1 cellular context compared by ENCODE assay signal in genomic region chr3:135560847-135561246, GRCh38.
TF ChIP-seq lines count a peak whose summit lies in the region.

No MANE protein-coding gene starts in this region.

TF ChIP-seq in GM12878, 131 proteins besides CTCF, POLR2A, EP300 and RAD21 (continued from another document):
- TF ChIP-seq PRDM15 (CRISPR knock-in tag; IDR thresholded peaks at IDR 0.05) = no peak
- TF ChIP-seq ZBED1 (IDR thresholded peaks at IDR 0.05; ENCODE audit: borderline replicate concordance) = no peak
- no peak for TF ChIP-seq ATF7 (IDR thresholded peaks at IDR 0.05; ENCODE audit: low read depth)
- TF ChIP-seq NBN (IDR thresholded peaks at IDR 0.05) = no peak
- no peak for TF ChIP-seq KAT2A (conservative IDR thresholded peaks at IDR 0.05; ENCODE audit: control insufficient read depth, low read depth, low read length)
- no peak for TF ChIP-seq SMARCA5 (IDR thresholded peaks at IDR 0.05)
- TF ChIP-seq CREB1 (IDR thresholded peaks at IDR 0.05; ENCODE audit: low read depth) = no peak
- TF ChIP-seq ZBTB33 (IDR thresholded peaks at IDR 0.05) = no peak
- no peak for TF ChIP-seq CHD4 (IDR thresholded peaks at IDR 0.05)
- TF ChIP-seq ELK1 (IDR thresholded peaks at IDR 0.05; ENCODE audit: low read depth, low read length) = no peak
- no peak for TF ChIP-seq TCF7 (IDR thresholded peaks at IDR 0.05; ENCODE audit: borderline replicate concordance)
- no peak for TF ChIP-seq FOXM1 (IDR thresholded peaks at IDR 0.05; ENCODE audit: low read depth, low read length)
